ENCODE assay signal across 13 cellular contexts in the genomic region with DNA sequence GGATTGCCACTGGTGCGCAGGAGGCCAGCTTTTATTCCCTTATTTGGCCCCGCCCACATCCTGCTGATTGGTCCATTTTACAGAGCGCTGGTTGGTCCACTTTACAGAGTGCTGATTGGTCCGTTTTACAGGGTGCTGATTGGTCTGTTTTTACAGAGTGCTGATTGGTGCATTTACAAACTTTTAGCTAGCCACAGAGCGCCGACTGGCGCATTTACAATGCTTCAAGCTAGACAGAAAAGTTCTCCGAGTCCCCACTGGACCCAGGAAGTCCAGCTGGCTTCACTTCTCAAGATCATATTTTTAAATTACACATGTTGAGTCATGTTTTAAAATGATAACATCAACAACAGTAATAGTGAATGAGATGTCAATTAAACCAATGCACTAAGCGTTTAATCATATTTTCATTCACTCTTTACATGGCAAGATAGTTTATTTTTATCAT.
DNase-seq lines count a peak whose midpoint lies in the region; ATAC-seq and TF ChIP-seq lines count a peak whose summit lies in the region.
"Had no signal": no experiment of that assay in that cellular context is flagged by ENCODE, and none has a peak within 500 bp of the region (broad histone marks: within the 10 kb centered on the region; RNA-seq: fewer than 3 reads in every experiment).

No MANE protein-coding gene starts in this region.

- no peaks in the 10 kb centered on the region for H3K27me3 ChIP-seq in ascending aorta
- H3K27me3 ChIP-seq in heart right ventricle, result no peaks in the 10 kb centered on the region
- no peaks in the 10 kb centered on the region for H3K27me3 ChIP-seq in neuronal stem cell (ENCODE audit: control insufficient read depth in 3 of 3, insufficient read depth in 3 of 3, low read depth in 1 of 3, low read length in 3 of 3)
- no peaks in the 10 kb centered on the region for H3K27me3 ChIP-seq in Caco-2 (replicated peaks; ENCODE audit: control insufficient read depth, insufficient read depth, low read length)

- no peak overlapping the region for H4K91ac ChIP-seq in neuronal stem cell (ENCODE audit: low read depth, low read length, poor library complexity)

- H3K27ac Mint-ChIP-seq in stimulated activated effector memory CD8-positive, alpha-beta T cell treated with anti-CD3 and anti-CD28 coated beads, Interleukin-12 subunit alpha, Interleukin-12 subunit beta, amount 100 ng/mL, for 72 hours, result peak overlapping the region; percentile 94
- no peak overlapping the region for H3K27ac Mint-ChIP-seq in Caco-2 (ENCODE audit: unreplicated experiment)

- no peak overlapping the region for H4K8ac ChIP-seq in neuronal stem cell (ENCODE audit: low read depth, low read length)

- peak in 7 of 8 donors; percentile 15 to 41 (median 36) for ATAC-seq in heart right ventricle
- no peak for ATAC-seq in stimulated activated effector memory CD8-positive, alpha-beta T cell treated with anti-CD3 and anti-CD28 coated beads, Interleukin-12 subunit alpha, Interleukin-12 subunit beta, amount 100 ng/mL, for 72 hours
- no peak for ATAC-seq in GM21717 (IDR thresholded peaks at IDR 0.05; ENCODE audit: unreplicated experiment)

- H2AK5ac ChIP-seq in neuronal stem cell (ENCODE audit: low read depth, low read length), result no peak overlapping the region

- WGBS in heart right ventricle, 2 donors, result 81 to 92% methylated on average over 9 of the region's 9 CpGs
- WGBS in neuronal stem cell (ENCODE audit: extremely low coverage in 2 of 2, insufficient read length in 2 of 2, insufficient replicate concordance in 1 of 2), 2 donors, result no CpG with 5 or more reads among the region's 9 CpGs

- peak overlapping the region; percentile 83 for H3K27ac ChIP-seq in ascending aorta
- H3K27ac ChIP-seq in heart right ventricle, result peak overlapping the region; percentile 19 to 82 (median 72)
- no peak overlapping the region for H3K27ac ChIP-seq in neuronal stem cell (replicated peaks; ENCODE audit: low read length)

- DNase-seq in M059J (ENCODE audit: low read depth) (peak; percentile 44), ascending aorta (ENCODE audit: low spot score in 2 of 2) (peak in 1 of 2 donors; percentile 84), heart right ventricle (no peak), neuronal stem cell (ENCODE audit: low spot score) (no peak), Caco-2 (no peak)
- DNase-seq in stimulated activated effector memory CD8-positive, alpha-beta T cell treated with anti-CD3 and anti-CD28 coated beads, Interleukin-12 subunit alpha, Interleukin-12 subunit beta, amount 100 ng/mL, for 72 hours (ENCODE audit: low spot score in 2 of 2), result peak in 1 of 2 donors; percentile 48
- DNase-seq in stimulated activated CD4-positive, alpha-beta T cell treated with anti-CD3 and anti-CD28 coated beads, Interleukin-4, amount 100 ng/mL, for 1 hour, result no peak
- DNase-seq: cortex of kidney; mesendoderm; NCI-H1694; stimulated activated CD8-positive, alpha-beta memory T cell treated with anti-CD3 and anti-CD28 coated beads, Interleukin-4, amount 100 ng/mL, for 48 hours; T-helper 9 cell had no signal

- H2BK120ac ChIP-seq in neuronal stem cell (ENCODE audit: low read depth, low read length), result no peak overlapping the region

- intact Hi-C loops in ascending aorta (cut with DNase I), result loop anchor here (2.0 to 5.0 kb wide), 3 partner anchors 61 to 201 kb away; a partner anchor contains a TSS
- intact Hi-C loops in heart right ventricle (cut with DNase I), result loop anchor here in 2 of 10 donors (5.0 to 10.0 kb wide), 3 partner anchors 109 to 1764 kb away; a partner anchor contains a TSS
- intact Hi-C loops in Caco-2 (cut with micrococcal nuclease; ENCODE audit: unreplicated experiment), result no loop called here

- peaks cover 36% of the 10 kb centered on the region for H3K4me1 Mint-ChIP-seq in stimulated activated effector memory CD8-positive, alpha-beta T cell treated with anti-CD3 and anti-CD28 coated beads, Interleukin-12 subunit alpha, Interleukin-12 subunit beta, amount 100 ng/mL, for 72 hours
- no peaks in the 10 kb centered on the region for H3K4me1 Mint-ChIP-seq in Caco-2 (ENCODE audit: low read depth, unreplicated experiment)

- H3K79me1 ChIP-seq in neuronal stem cell (ENCODE audit: low read depth, low read length), result no peaks in the 10 kb centered on the region

- no peak overlapping the region for H3K14ac ChIP-seq in neuronal stem cell (ENCODE audit: low read length)

- H2BK5ac ChIP-seq in neuronal stem cell (ENCODE audit: low read length), result no peak overlapping the region

- no peak overlapping the region for H3K4ac ChIP-seq in neuronal stem cell (ENCODE audit: low read length)

- H3K4me1 ChIP-seq in ascending aorta (peaks cover 11 to 42% of the 10 kb centered on the region in 2 donors), heart right ventricle (peaks cover 0 to 53% (median 20%) of the 10 kb centered on the region in 9 donors), neuronal stem cell (ENCODE audit: control insufficient read depth in 2 of 2, insufficient read depth in 1 of 2, low read depth in 1 of 2, low read length in 2 of 2) (peaks cover 4 to 31% of the 10 kb centered on the region in 2 donors), Caco-2 (no peaks in the 10 kb centered on the region)

- no peaks in the 10 kb centered on the region for H3K36me3 Mint-ChIP-seq in stimulated activated effector memory CD8-positive, alpha-beta T cell treated with anti-CD3 and anti-CD28 coated beads, Interleukin-12 subunit alpha, Interleukin-12 subunit beta, amount 100 ng/mL, for 72 hours
- H3K36me3 Mint-ChIP-seq in Caco-2 (ENCODE audit: insufficient read depth, unreplicated experiment), result no peaks in the 10 kb centered on the region

- TF ChIP-seq CTCF in ascending aorta (IDR thresholded peaks at IDR 0.05) (peak in 2 of 3 experiments; percentile 34 to 39), heart right ventricle (IDR thresholded peaks at IDR 0.05) (peak in 3 of 9 donors; percentile 19 to 23 (median 20)), Caco-2 (IDR thresholded peaks at IDR 0.05; ENCODE audit: insufficient read depth in 1 of 2, low read depth in 1 of 2, low read length in 1 of 2, severe bottlenecking in 1 of 2, unreplicated experiment in 1 of 2) (no peak)

- BruUV-seq in Caco-2 (replicated peaks; lab: Mats Ljungman, UMichigan), result no TSS peak

- H3K4me3 ChIP-seq in ascending aorta, result peak overlapping the region; percentile 23 to 28
- H3K4me3 ChIP-seq in heart right ventricle, result no peak overlapping the region
- no peak overlapping the region for H3K4me3 ChIP-seq in neuronal stem cell (ENCODE audit: low read length in 2 of 2)
- H3K4me3 ChIP-seq in Caco-2 (ENCODE audit: low read depth, low read length), result no peak overlapping the region

- no peak overlapping the region for H3K18ac ChIP-seq in neuronal stem cell (ENCODE audit: low read length)

- H3K9ac ChIP-seq in neuronal stem cell (ENCODE audit: low read depth, low read length, poor library complexity), result no peak overlapping the region

- H3K4me3 Mint-ChIP-seq in stimulated activated effector memory CD8-positive, alpha-beta T cell treated with anti-CD3 and anti-CD28 coated beads, Interleukin-12 subunit alpha, Interleukin-12 subunit beta, amount 100 ng/mL, for 72 hours, result no peak overlapping the region
- no peak overlapping the region for H3K4me3 Mint-ChIP-seq in Caco-2 (ENCODE audit: unreplicated experiment)

- no peak overlapping the region for H2BK15ac ChIP-seq in neuronal stem cell (ENCODE audit: low read length)

- H3K36me3 ChIP-seq in ascending aorta (no peaks in the 10 kb centered on the region), heart right ventricle (no peaks in the 10 kb centered on the region), neuronal stem cell (replicated peaks in 1 of 2; ENCODE audit: control insufficient read depth in 2 of 2, insufficient read depth in 2 of 2, low read length in 2 of 2) (no peaks in the 10 kb centered on the region), Caco-2 (ENCODE audit: control insufficient read depth, insufficient read depth, low read length) (no peaks in the 10 kb centered on the region)

- no peak overlapping the region for H2AFZ ChIP-seq in neuronal stem cell (ENCODE audit: low read length)

- H3K9me3 ChIP-seq in ascending aorta, result no peaks in the 10 kb centered on the region
- H3K9me3 ChIP-seq in heart right ventricle, result peaks cover 0 to 15% (median 0%) of the 10 kb centered on the region in 11 donors
- peaks cover 3 to 33% of the 10 kb centered on the region in 2 donors for H3K9me3 ChIP-seq in neuronal stem cell (replicated peaks in 1 of 2; ENCODE audit: control insufficient read depth in 2 of 2, insufficient read depth in 1 of 2, low read depth in 1 of 2, low read length in 2 of 2)
- H3K9me3 ChIP-seq in Caco-2, result 0 out of 2 replicates have a peak, but pooled peaks cover 5% of the 10 kb centered on the region

- no peak overlapping the region for H3K4me2 ChIP-seq in neuronal stem cell (ENCODE audit: insufficient read depth, low read length, poor library complexity, severe bottlenecking)

- no peak overlapping the region for H2BK12ac ChIP-seq in neuronal stem cell (ENCODE audit: low read length)

- H3K23ac ChIP-seq in neuronal stem cell (ENCODE audit: low read depth, low read length, poor library complexity), result no peak overlapping the region

- CTCF ChIA-PET in Caco-2 (lab: Charles Lee), result no interaction called here

- POLR2A ChIA-PET in Caco-2 (lab: Charles Lee), result no interaction called here

- no peaks in the 10 kb centered on the region for H3K9me3 Mint-ChIP-seq in stimulated activated effector memory CD8-positive, alpha-beta T cell treated with anti-CD3 and anti-CD28 coated beads, Interleukin-12 subunit alpha, Interleukin-12 subunit beta, amount 100 ng/mL, for 72 hours
- H3K9me3 Mint-ChIP-seq in Caco-2 (ENCODE audit: unreplicated experiment), result peaks cover 9% of the 10 kb centered on the region

- H3K27me3 Mint-ChIP-seq in Caco-2 (ENCODE audit: insufficient read depth, unreplicated experiment), result peaks cover 12% of the 10 kb centered on the region

Comparison
In these comparisons a context has a peak if more than half of its experiments do, and no peak if none do; other contexts are left out.
1. H3K4me3 ChIP-seq: peak in ascending aorta (2 of 2); none in heart right ventricle (0 of 10), neuronal stem cell (0 of 2) and Caco-2 (single experiment).
2. CTCF ChIP-seq: peak in ascending aorta (2 of 3); none in Caco-2 (0 of 2).
3. ATAC-seq: peak in heart right ventricle (7 of 8); none in stimulated activated effector memory CD8-positive, alpha-beta T cell treated with anti-CD3 and anti-CD28 coated beads, Interleukin-12 subunit alpha, Interleukin-12 subunit beta, amount 100 ng/mL, for 72 hours (single experiment) and GM21717 (single experiment).